1 cellular context compared by ENCODE assay signal in genomic region chr10:7787857-7788639, GRCh38.
A peak's percentile ranks its signal among the peaks of the same experiment; 100 is the strongest.
TF ChIP-seq lines count a peak whose summit lies in the region.

Gene ATP5F1C, plus strand, starts transcription at chr10:7788177. Its CDS starts 31 bp downstream, at chr10:7788208.
Gene KIN, minus strand, starts transcription at chr10:7787993. Its CDS starts 60 bp downstream, at chr10:7787933.

TF ChIP-seq in K562, 482 proteins besides CTCF, POLR2A, EP300 and RAD21 (continued from another document and continues in another):
- TF ChIP-seq, protein P1, sequence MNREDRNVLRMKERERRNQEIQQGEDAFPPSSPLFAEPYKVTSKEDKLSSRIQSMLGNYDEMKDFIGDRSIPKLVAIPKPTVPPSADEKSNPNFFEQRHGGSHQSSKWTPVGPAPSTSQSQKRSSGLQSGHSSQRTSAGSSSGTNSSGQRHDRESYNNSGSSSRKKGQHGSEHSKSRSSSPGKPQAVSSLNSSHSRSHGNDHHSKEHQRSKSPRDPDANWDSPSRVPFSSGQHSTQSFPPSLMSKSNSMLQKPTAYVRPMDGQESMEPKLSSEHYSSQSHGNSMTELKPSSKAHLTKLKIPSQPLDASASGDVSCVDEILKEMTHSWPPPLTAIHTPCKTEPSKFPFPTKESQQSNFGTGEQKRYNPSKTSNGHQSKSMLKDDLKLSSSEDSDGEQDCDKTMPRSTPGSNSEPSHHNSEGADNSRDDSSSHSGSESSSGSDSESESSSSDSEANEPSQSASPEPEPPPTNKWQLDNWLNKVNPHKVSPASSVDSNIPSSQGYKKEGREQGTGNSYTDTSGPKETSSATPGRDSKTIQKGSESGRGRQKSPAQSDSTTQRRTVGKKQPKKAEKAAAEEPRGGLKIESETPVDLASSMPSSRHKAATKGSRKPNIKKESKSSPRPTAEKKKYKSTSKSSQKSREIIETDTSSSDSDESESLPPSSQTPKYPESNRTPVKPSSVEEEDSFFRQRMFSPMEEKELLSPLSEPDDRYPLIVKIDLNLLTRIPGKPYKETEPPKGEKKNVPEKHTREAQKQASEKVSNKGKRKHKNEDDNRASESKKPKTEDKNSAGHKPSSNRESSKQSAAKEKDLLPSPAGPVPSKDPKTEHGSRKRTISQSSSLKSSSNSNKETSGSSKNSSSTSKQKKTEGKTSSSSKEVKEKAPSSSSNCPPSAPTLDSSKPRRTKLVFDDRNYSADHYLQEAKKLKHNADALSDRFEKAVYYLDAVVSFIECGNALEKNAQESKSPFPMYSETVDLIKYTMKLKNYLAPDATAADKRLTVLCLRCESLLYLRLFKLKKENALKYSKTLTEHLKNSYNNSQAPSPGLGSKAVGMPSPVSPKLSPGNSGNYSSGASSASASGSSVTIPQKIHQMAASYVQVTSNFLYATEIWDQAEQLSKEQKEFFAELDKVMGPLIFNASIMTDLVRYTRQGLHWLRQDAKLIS (CRISPR knock-in tag; IDR thresholded peaks at IDR 0.05) = 0 out of 2 replicates have a peak, but pooled peaks have one; percentile 70
- TF ChIP-seq NFATC3 (IDR thresholded peaks at IDR 0.05) (no peak), CBX1 (IDR thresholded peaks at IDR 0.05; ENCODE audit: low read depth) (no peak), HDAC1 (IDR thresholded peaks at IDR 0.05) (peak in 1 of 2 experiments; percentile 64; a peak in 2 of 4 replicates), RNF2 (IDR thresholded peaks at IDR 0.05) (no peak), ZNF511 (CRISPR knock-in tag; IDR thresholded peaks at IDR 0.05) (no peak; the same call in none of the 2 replicates), NR2C1 (IDR thresholded peaks at IDR 0.05) (no peak), NR2C1 (tag; IDR thresholded peaks at IDR 0.05) (no peak), STAG1 (CRISPR knock-in tag; IDR thresholded peaks at IDR 0.05; ENCODE audit: borderline replicate concordance) (no peak), SUPT5H (IDR thresholded peaks at IDR 0.05) (peak; percentile 97), ZEB2 (IDR thresholded peaks at IDR 0.05) (no peak), PHF8 (IDR thresholded peaks at IDR 0.05; ENCODE audit: borderline replicate concordance, low read length) (peak; percentile 98), NR3C1 (CRISPR knock-in tag; IDR thresholded peaks at IDR 0.05) (peak; percentile 87; the same call in 1 of the 2 replicates), ZNF766 (CRISPR knock-in tag; conservative IDR thresholded peaks at IDR 0.05) (no peak), ESRRA (IDR thresholded peaks at IDR 0.05; ENCODE audit: borderline replicate concordance, low read depth) (peak; percentile 86), ZNF584 (CRISPR knock-in tag; IDR thresholded peaks at IDR 0.05; ENCODE audit: low read depth) (no peak), NR2F6 (CRISPR knock-in tag; IDR thresholded peaks at IDR 0.05) (no peak), ZNF586 (CRISPR knock-in tag; conservative IDR thresholded peaks at IDR 0.05) (no peak), HNRNPH1 (optimal IDR thresholded peaks at IDR 0.05; ENCODE audit: low read depth, low read length) (no peak), NKRF (IDR thresholded peaks at IDR 0.05; ENCODE audit: borderline replicate concordance) (peak; percentile 44), ZNF175 (CRISPR knock-in tag; IDR thresholded peaks at IDR 0.05; ENCODE audit: low read depth) (no peak), ARID1B (IDR thresholded peaks at IDR 0.05) (no peak), TRIM28 (IDR thresholded peaks at IDR 0.05) (no peak), ZKSCAN1 (IDR thresholded peaks at IDR 0.05; ENCODE audit: low read depth, low read length) (peak; percentile 47; the same call in 1 of the 2 replicates), EGR1 (conservative IDR thresholded peaks at IDR 0.05) (peak; percentile 19; the same call in 1 of the 2 replicates), ZNF282 (CRISPR knock-in tag; IDR thresholded peaks at IDR 0.05) (no peak), POLR2AphosphoS5 (IDR thresholded peaks at IDR 0.05; ENCODE audit: control insufficient read depth, insufficient read depth, low read depth, low read length) (peak; percentile 89), ZNF134 (CRISPR knock-in tag; conservative IDR thresholded peaks at IDR 0.05) (no peak), MAFF (IDR thresholded peaks at IDR 0.05; ENCODE audit: low read length) (peak; percentile 37; the same call in 1 of the 2 replicates), RNF219 (CRISPR knock-in tag; IDR thresholded peaks at IDR 0.05) (no peak), PURB (CRISPR knock-in tag; IDR thresholded peaks at IDR 0.05; ENCODE audit: low read depth) (no peak), ZHX1 (conservative IDR thresholded peaks at IDR 0.05; ENCODE audit: low read length) (peak; percentile 89), MTA2 (IDR thresholded peaks at IDR 0.05; ENCODE audit: low read depth) (no peak), POLR2AphosphoS2 (IDR thresholded peaks at IDR 0.05; ENCODE audit: low read length) (peak; percentile 23; the same call in 1 of the 2 replicates), FOXK2 (conservative IDR thresholded peaks at IDR 0.05 in 1 of 2, IDR thresholded peaks at IDR 0.05 in 1 of 2; ENCODE audit: low read depth in 2 of 2) (no peak), CREBBP (IDR thresholded peaks at IDR 0.05; ENCODE audit: low read depth, low read length) (no peak), PML (IDR thresholded peaks at IDR 0.05; ENCODE audit: low read length) (peak; percentile 69; the same call in 1 of the 2 replicates), ZNF830 (CRISPR knock-in tag; IDR thresholded peaks at IDR 0.05) (peak; percentile 26; the same call in 1 of the 2 replicates), CSDE1 (IDR thresholded peaks at IDR 0.05) (no peak), BRD9 (IDR thresholded peaks at IDR 0.05; ENCODE audit: low read depth, partially characterized antibody) (no peak), MYC (IDR thresholded peaks at IDR 0.05; ENCODE audit: low read depth, low read length) (peak; percentile 57), MYC (CRISPR knock-in tag; IDR thresholded peaks at IDR 0.05; ENCODE audit: borderline replicate concordance, low read depth) (peak; percentile 42; the same call in 1 of the 2 replicates), MYBL2 (IDR thresholded peaks at IDR 0.05; ENCODE audit: low read depth) (no peak), MYBL2 (CRISPR knock-in tag; IDR thresholded peaks at IDR 0.05; ENCODE audit: borderline replicate concordance) (no peak)
- TF ChIP-seq, protein P2, sequence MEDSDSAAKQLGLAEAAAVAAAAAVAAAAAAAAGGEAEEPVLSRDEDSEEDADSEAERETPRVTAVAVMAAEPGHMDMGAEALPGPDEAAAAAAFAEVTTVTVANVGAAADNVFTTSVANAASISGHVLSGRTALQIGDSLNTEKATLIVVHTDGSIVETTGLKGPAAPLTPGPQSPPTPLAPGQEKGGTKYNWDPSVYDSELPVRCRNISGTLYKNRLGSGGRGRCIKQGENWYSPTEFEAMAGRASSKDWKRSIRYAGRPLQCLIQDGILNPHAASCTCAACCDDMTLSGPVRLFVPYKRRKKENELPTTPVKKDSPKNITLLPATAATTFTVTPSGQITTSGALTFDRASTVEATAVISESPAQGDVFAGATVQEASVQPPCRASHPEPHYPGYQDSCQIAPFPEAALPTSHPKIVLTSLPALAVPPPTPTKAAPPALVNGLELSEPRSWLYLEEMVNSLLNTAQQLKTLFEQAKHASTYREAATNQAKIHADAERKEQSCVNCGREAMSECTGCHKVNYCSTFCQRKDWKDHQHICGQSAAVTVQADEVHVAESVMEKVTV (CRISPR knock-in tag; IDR thresholded peaks at IDR 0.05) = no peak
- TF ChIP-seq, protein P3, sequence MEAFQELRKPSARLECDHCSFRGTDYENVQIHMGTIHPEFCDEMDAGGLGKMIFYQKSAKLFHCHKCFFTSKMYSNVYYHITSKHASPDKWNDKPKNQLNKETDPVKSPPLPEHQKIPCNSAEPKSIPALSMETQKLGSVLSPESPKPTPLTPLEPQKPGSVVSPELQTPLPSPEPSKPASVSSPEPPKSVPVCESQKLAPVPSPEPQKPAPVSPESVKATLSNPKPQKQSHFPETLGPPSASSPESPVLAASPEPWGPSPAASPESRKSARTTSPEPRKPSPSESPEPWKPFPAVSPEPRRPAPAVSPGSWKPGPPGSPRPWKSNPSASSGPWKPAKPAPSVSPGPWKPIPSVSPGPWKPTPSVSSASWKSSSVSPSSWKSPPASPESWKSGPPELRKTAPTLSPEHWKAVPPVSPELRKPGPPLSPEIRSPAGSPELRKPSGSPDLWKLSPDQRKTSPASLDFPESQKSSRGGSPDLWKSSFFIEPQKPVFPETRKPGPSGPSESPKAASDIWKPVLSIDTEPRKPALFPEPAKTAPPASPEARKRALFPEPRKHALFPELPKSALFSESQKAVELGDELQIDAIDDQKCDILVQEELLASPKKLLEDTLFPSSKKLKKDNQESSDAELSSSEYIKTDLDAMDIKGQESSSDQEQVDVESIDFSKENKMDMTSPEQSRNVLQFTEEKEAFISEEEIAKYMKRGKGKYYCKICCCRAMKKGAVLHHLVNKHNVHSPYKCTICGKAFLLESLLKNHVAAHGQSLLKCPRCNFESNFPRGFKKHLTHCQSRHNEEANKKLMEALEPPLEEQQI (IDR thresholded peaks at IDR 0.05) = no peak
- TF ChIP-seq, protein P4, sequence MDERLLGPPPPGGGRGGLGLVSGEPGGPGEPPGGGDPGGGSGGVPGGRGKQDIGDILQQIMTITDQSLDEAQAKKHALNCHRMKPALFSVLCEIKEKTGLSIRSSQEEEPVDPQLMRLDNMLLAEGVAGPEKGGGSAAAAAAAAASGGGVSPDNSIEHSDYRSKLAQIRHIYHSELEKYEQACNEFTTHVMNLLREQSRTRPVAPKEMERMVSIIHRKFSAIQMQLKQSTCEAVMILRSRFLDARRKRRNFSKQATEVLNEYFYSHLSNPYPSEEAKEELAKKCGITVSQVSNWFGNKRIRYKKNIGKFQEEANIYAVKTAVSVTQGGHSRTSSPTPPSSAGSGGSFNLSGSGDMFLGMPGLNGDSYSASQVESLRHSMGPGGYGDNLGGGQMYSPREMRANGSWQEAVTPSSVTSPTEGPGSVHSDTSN (CRISPR knock-in tag; IDR thresholded peaks at IDR 0.05; ENCODE audit: low read depth) = no peak
- TF ChIP-seq, protein P4 (tag; conservative IDR thresholded peaks at IDR 0.05; ENCODE audit: low read depth) = no peak
- TF ChIP-seq, protein P5, sequence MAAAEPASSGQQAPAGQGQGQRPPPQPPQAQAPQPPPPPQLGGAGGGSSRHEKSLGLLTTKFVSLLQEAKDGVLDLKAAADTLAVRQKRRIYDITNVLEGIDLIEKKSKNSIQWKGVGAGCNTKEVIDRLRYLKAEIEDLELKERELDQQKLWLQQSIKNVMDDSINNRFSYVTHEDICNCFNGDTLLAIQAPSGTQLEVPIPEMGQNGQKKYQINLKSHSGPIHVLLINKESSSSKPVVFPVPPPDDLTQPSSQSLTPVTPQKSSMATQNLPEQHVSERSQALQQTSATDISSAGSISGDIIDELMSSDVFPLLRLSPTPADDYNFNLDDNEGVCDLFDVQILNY (CRISPR knock-in tag; IDR thresholded peaks at IDR 0.05) = peak; percentile 77; the same call in 1 of the 2 replicates
